2 cellular contexts compared by ENCODE assay signal in the genomic region with DNA sequence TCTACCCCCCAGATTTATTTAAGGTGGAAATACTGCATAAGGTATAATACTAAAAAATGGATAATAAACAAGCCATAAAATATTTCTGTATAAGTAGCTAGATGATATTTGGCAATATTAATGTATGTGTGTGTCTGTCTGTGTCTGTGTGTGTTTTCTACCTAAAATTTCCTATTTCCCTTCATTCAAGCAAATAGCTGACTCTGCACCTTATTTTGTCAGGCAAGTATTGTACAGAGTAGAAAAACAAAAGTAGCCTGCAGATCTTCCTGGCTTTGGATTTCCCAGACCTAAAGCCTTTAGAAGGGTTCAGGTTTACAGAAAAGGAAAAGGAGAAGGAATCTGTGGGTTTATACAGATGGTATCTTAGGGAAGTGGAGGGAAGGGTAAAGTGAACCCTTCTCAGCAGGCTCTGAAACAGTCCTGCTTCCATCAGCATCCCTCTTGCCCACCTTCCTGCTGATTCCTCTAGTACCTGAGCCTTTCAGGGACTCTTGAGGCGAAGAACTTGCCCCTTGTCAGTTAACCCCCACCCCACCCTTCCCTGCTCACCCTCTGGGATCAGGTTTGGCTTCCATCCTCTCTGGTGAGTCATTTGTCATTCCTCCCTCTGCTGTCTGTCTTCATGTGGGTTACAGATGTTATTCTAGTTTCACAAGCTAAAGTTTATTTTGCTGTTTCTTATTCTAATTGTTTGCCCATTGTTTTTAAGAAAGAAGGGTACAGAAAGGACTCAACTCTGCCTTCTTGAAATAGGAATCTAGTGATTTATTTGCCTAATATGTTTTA.
TF ChIP-seq lines count a peak whose summit lies in the region.

No MANE protein-coding gene starts in this region.

TF ChIP-seq in HEK293, 187 proteins besides CTCF, POLR2A, EP300 and RAD21 (continues in another document):
- TF ChIP-seq ZNF596 (tag by site-specific recombination; IDR thresholded peaks at IDR 0.05) (no peak), ZNF830 (tag by site-specific recombination; IDR thresholded peaks at IDR 0.05; ENCODE audit: low read depth) (no peak), SP7 (tag by site-specific recombination; IDR thresholded peaks at IDR 0.05) (peak; percentile 21; the same call in 1 of the 2 replicates), ZFP3 (tag by site-specific recombination; IDR thresholded peaks at IDR 0.05; ENCODE audit: low read depth) (no peak), YY2 (tag by site-specific recombination; IDR thresholded peaks at IDR 0.05) (no peak), ZNF16 (tag by site-specific recombination; IDR thresholded peaks at IDR 0.05; ENCODE audit: low read depth) (no peak), KLF16 (tag by site-specific recombination; IDR thresholded peaks at IDR 0.05) (no peak), REPIN1 (tag by site-specific recombination; IDR thresholded peaks at IDR 0.05; ENCODE audit: low read depth) (no peak), ZBTB48 (tag by site-specific recombination; IDR thresholded peaks at IDR 0.05) (0 out of 2 replicates have a peak, but pooled peaks have one; percentile 17), ZNF548 (tag by site-specific recombination; IDR thresholded peaks at IDR 0.05) (0 out of 2 replicates have a peak, but pooled peaks have one; percentile 13), ZNF175 (tag by site-specific recombination; IDR thresholded peaks at IDR 0.05) (no peak), ZNF202 (tag by site-specific recombination; IDR thresholded peaks at IDR 0.05; ENCODE audit: borderline replicate concordance) (no peak), BCL11B (tag by site-specific recombination; IDR thresholded peaks at IDR 0.05; ENCODE audit: low read depth) (no peak), MZF1 (tag by site-specific recombination; IDR thresholded peaks at IDR 0.05; ENCODE audit: borderline replicate concordance) (no peak), ZNF114 (tag by site-specific recombination; IDR thresholded peaks at IDR 0.05) (no peak), ZNF777 (tag by site-specific recombination; IDR thresholded peaks at IDR 0.05; ENCODE audit: borderline replicate concordance) (no peak), TCF7L2 (IDR thresholded peaks at IDR 0.05; ENCODE audit: borderline replicate concordance, low read depth, low read length) (no peak), ZNF335 (tag by site-specific recombination; conservative IDR thresholded peaks at IDR 0.05) (0 out of 2 replicates have a peak, but pooled peaks have one; percentile 13), ZNF621 (tag by site-specific recombination; IDR thresholded peaks at IDR 0.05) (no peak), ZNF585B (tag by site-specific recombination; IDR thresholded peaks at IDR 0.05) (no peak)
- TF ChIP-seq, protein P1, sequence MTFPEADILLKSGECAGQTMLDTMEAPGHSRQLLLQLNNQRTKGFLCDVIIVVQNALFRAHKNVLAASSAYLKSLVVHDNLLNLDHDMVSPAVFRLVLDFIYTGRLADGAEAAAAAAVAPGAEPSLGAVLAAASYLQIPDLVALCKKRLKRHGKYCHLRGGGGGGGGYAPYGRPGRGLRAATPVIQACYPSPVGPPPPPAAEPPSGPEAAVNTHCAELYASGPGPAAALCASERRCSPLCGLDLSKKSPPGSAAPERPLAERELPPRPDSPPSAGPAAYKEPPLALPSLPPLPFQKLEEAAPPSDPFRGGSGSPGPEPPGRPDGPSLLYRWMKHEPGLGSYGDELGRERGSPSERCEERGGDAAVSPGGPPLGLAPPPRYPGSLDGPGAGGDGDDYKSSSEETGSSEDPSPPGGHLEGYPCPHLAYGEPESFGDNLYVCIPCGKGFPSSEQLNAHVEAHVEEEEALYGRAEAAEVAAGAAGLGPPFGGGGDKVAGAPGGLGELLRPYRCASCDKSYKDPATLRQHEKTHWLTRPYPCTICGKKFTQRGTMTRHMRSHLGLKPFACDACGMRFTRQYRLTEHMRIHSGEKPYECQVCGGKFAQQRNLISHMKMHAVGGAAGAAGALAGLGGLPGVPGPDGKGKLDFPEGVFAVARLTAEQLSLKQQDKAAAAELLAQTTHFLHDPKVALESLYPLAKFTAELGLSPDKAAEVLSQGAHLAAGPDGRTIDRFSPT (tag by site-specific recombination; IDR thresholded peaks at IDR 0.05), result no peak
- TF ChIP-seq, protein P2, sequence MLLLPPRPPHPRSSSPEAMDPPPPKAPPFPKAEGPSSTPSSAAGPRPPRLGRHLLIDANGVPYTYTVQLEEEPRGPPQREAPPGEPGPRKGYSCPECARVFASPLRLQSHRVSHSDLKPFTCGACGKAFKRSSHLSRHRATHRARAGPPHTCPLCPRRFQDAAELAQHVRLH (tag by site-specific recombination; IDR thresholded peaks at IDR 0.05), result no peak
- TF ChIP-seq, protein P3, sequence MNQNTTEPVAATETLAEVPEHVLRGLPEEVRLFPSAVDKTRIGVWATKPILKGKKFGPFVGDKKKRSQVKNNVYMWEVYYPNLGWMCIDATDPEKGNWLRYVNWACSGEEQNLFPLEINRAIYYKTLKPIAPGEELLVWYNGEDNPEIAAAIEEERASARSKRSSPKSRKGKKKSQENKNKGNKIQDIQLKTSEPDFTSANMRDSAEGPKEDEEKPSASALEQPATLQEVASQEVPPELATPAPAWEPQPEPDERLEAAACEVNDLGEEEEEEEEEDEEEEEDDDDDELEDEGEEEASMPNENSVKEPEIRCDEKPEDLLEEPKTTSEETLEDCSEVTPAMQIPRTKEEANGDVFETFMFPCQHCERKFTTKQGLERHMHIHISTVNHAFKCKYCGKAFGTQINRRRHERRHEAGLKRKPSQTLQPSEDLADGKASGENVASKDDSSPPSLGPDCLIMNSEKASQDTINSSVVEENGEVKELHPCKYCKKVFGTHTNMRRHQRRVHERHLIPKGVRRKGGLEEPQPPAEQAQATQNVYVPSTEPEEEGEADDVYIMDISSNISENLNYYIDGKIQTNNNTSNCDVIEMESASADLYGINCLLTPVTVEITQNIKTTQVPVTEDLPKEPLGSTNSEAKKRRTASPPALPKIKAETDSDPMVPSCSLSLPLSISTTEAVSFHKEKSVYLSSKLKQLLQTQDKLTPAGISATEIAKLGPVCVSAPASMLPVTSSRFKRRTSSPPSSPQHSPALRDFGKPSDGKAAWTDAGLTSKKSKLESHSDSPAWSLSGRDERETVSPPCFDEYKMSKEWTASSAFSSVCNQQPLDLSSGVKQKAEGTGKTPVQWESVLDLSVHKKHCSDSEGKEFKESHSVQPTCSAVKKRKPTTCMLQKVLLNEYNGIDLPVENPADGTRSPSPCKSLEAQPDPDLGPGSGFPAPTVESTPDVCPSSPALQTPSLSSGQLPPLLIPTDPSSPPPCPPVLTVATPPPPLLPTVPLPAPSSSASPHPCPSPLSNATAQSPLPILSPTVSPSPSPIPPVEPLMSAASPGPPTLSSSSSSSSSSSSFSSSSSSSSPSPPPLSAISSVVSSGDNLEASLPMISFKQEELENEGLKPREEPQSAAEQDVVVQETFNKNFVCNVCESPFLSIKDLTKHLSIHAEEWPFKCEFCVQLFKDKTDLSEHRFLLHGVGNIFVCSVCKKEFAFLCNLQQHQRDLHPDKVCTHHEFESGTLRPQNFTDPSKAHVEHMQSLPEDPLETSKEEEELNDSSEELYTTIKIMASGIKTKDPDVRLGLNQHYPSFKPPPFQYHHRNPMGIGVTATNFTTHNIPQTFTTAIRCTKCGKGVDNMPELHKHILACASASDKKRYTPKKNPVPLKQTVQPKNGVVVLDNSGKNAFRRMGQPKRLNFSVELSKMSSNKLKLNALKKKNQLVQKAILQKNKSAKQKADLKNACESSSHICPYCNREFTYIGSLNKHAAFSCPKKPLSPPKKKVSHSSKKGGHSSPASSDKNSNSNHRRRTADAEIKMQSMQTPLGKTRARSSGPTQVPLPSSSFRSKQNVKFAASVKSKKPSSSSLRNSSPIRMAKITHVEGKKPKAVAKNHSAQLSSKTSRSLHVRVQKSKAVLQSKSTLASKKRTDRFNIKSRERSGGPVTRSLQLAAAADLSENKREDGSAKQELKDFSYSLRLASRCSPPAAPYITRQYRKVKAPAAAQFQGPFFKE (tag by site-specific recombination; IDR thresholded peaks at IDR 0.05; ENCODE audit: borderline replicate concordance), result no peak

TF ChIP-seq in SK-N-SH, 30 proteins besides CTCF, POLR2A, EP300 and RAD21:
- TF ChIP-seq GATA2 (CRISPR knock-in tag; IDR thresholded peaks at IDR 0.05), result no peak
- TF ChIP-seq FOSL2 (IDR thresholded peaks at IDR 0.05; ENCODE audit: borderline replicate concordance, low read depth), result peak; percentile 57; the same call in 1 of the 2 replicates
- TF ChIP-seq, protein P4, sequence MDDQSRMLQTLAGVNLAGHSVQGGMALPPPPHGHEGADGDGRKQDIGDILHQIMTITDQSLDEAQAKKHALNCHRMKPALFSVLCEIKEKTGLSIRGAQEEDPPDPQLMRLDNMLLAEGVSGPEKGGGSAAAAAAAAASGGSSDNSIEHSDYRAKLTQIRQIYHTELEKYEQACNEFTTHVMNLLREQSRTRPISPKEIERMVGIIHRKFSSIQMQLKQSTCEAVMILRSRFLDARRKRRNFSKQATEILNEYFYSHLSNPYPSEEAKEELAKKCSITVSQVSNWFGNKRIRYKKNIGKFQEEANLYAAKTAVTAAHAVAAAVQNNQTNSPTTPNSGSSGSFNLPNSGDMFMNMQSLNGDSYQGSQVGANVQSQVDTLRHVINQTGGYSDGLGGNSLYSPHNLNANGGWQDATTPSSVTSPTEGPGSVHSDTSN (IDR thresholded peaks at IDR 0.05), result peak; percentile 53
- 0 out of 2 replicates have a peak, but pooled peaks have one; percentile 6 for TF ChIP-seq JUND (IDR thresholded peaks at IDR 0.05)
- peak; percentile 78 for TF ChIP-seq TCF12 (IDR thresholded peaks at IDR 0.05)
